ENCODE assay signal across 8 cellular contexts in the genomic region with DNA sequence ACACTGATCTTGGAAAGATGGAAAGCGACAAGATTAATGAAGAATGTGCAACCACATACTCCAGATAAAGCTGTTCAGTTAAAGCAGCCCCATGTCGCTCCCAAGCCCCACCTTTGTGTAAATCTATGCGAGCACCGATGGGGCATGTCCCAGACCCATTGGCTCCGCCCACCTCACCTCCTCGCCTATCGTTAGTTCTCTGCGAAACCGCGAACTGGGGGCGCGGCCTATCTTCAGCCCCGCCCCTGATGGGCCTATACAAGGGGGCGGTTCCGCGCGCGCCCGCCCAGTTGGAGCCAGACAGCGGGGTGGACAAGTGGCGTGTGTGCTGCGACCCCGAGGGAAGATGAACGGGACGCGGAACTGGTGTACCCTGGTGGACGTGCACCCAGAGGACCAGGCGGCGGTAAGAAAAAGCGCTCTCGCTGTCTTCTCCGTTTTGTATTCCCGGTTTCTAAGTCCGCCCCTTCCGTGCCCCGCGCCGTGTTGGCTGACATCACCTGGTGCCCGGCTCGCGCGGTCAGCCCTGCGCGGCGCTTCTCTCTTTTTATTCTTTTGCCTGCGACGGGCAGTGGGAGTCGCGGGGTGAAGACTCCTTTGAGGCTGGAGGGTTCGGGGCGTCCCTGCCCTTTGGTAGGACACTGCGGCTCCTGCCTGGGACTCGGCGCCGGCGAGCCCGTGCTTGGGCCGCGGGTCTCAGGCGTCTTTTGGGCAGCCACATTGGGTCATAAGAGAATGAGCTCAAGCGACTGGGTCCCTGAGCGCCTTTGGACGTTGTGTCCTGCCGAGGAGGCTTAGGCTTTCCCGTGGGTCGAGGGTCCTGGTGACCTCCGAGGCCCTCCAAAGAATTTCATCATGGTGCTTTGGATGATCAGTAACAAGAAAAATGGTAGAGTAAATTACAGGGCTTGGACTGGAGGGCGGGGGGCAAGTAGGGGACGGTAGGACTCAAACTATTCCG. TPM values are rescaled to one million over a fixed set of nuclear protein-coding genes. Genes with fewer than 3 reads are reported as not detected.
A peak's percentile ranks its signal among the peaks of the same experiment; 100 is the strongest.
DNase-seq lines count a peak whose midpoint lies in the region; ATAC-seq, FAIRE-seq and TF ChIP-seq lines count a peak whose summit lies in the region.

A gene with protein sequence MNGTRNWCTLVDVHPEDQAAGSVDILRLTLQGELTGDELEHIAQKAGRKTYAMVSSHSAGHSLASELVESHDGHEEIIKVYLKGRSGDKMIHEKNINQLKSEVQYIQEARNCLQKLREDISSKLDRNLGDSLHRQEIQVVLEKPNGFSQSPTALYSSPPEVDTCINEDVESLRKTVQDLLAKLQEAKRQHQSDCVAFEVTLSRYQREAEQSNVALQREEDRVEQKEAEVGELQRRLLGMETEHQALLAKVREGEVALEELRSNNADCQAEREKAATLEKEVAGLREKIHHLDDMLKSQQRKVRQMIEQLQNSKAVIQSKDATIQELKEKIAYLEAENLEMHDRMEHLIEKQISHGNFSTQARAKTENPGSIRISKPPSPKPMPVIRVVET (plus strand): TSS at position 289 of the 961 bp plus-strand sequence. CDS start 58 bp downstream, at position 347.

- H3K79me2 ChIP-seq in endothelial cell of umbilical vein (ENCODE audit: control insufficient read depth, insufficient read depth, low read length) = no peaks in the 10 kb centered on the region

- peak within 1 kb of the TSS; percentile 95 for H3K4me3 Mint-ChIP-seq in CD8-positive, alpha-beta T cell

- peak within 1 kb of the TSS; percentile 29 for H3K27ac ChIP-seq in CD8-positive, alpha-beta T cell (ENCODE audit: low read depth, low read length)
- peak within 1 kb of the TSS; percentile 33 for H3K27ac ChIP-seq in endothelial cell of umbilical vein (ENCODE audit: insufficient read depth, low read depth, low read length)

- TF ChIP-seq POLR2A in endothelial cell of umbilical vein (IDR thresholded peaks at IDR 0.05; ENCODE audit: low read depth, low read length) = peak; percentile 97

- peaks cover 21% of the 10 kb centered on the region for H3K4me1 Mint-ChIP-seq in CD8-positive, alpha-beta T cell (ENCODE audit: low read depth)

- DNase-seq in CD8-positive, alpha-beta T cell = peak; percentile 86 to 97 (median 93)
- DNase-seq in HS-27A (ENCODE audit: low read depth) (peak; percentile 90), NOMO-1 (lab: John Stamatoyannopoulos, UW; ENCODE audit: unreplicated experiment in 2 of 2) (peak; percentile 86 to 94), endothelial cell of umbilical vein (ENCODE audit: low read depth, low spot score) (peak; percentile 92), middle frontal gyrus (ENCODE audit: extremely low spot score, low spot score) (peak; percentile 78)
- peak; percentile 95 for DNase-seq in activated CD8-positive, alpha-beta memory T cell treated with anti-CD3 and anti-CD28 coated beads, Interleukin-2, amount 50 U/mL, for 4 hours
- peak; percentile 92 to 93 for DNase-seq in stimulated activated CD8-positive, alpha-beta memory T cell treated with anti-CD3 and anti-CD28 coated beads, Interleukin-2, amount 100 ng/mL, for 48 hours (ENCODE audit: low read depth in 2 of 2)

- peak within 1 kb of the TSS; percentile 82 for H3K27ac Mint-ChIP-seq in CD8-positive, alpha-beta T cell

- no peaks in the 10 kb centered on the region for H3K36me3 ChIP-seq in CD8-positive, alpha-beta T cell (ENCODE audit: insufficient read depth, low read length)
- no peaks in the 10 kb centered on the region for H3K36me3 ChIP-seq in endothelial cell of umbilical vein (ENCODE audit: control insufficient read depth in 2 of 2, extremely low read depth in 1 of 2, insufficient read depth in 2 of 2, low read length in 2 of 2)

- peak; percentile 99 for ATAC-seq in CD8-positive, alpha-beta T cell
- ATAC-seq in GM19467 (IDR thresholded peaks at IDR 0.05; ENCODE audit: unreplicated experiment) = peak; percentile 94

- H2AFZ ChIP-seq in endothelial cell of umbilical vein (ENCODE audit: low read depth, low read length) = peak within 1 kb of the TSS; percentile 95

- H3K4me2 ChIP-seq in endothelial cell of umbilical vein (ENCODE audit: insufficient read depth, low read length) = peak within 1 kb of the TSS; percentile 93

- CTCF ChIA-PET in CD8-positive, alpha-beta T cell (lab: Charles Lee) = interaction anchor here (0.9 kb wide), 1 partner anchor 194 kb away, joined by 3 read pairs; no protein-coding TSS in a partner anchor
- CTCF ChIA-PET in endothelial cell of umbilical vein (lab: Charles Lee) = interaction anchor here (0.7 to 1.8 kb wide), 6 partner anchors 11 to 296 kb away, joined by 3 to 6 read pairs (median 4); no protein-coding TSS in a partner anchor

- no peak for TF ChIP-seq CTCF in CD8-positive, alpha-beta T cell (IDR thresholded peaks at IDR 0.05)
- TF ChIP-seq CTCF in endothelial cell of umbilical vein (IDR thresholded peaks at IDR 0.05; ENCODE audit: extremely low read depth in 1 of 2, insufficient read depth in 1 of 2, low read depth in 1 of 2, low read length in 2 of 2) = no peak

- peaks cover 6% of the 10 kb centered on the region for H3K36me3 Mint-ChIP-seq in CD8-positive, alpha-beta T cell

- intact Hi-C loops in CD8-positive, alpha-beta T cell (cut with DNase I, micrococcal nuclease) = loop anchor here (1.0 to 5.0 kb wide), 8 partner anchors 29 to 297 kb away; a partner anchor contains a TSS
- intact Hi-C loops in endothelial cell of umbilical vein (cut with micrococcal nuclease) = loop anchor here (2.0 to 5.0 kb wide), 4 partner anchors 52 to 96 kb away; a partner anchor contains a TSS

- H3K27me3 Mint-ChIP-seq in CD8-positive, alpha-beta T cell (ENCODE audit: low read depth) = no peaks in the 10 kb centered on the region

- dilution Hi-C loops in endothelial cell of umbilical vein (cut with MboI; ENCODE audit: extremely low pct_ligation_motif_present, low sequenced_read_pairs) = no loop called here

- FAIRE-seq in endothelial cell of umbilical vein (lab: Jason Lieb, UNC) = peak; percentile 94

- no peaks in the 10 kb centered on the region for H3K9me3 Mint-ChIP-seq in CD8-positive, alpha-beta T cell

- H3K4me3 ChIP-seq in CD8-positive, alpha-beta T cell (ENCODE audit: low read depth, low read length) = peak within 1 kb of the TSS; percentile 74
- H3K4me3 ChIP-seq in endothelial cell of umbilical vein (replicated peaks in 1 of 3; ENCODE audit: insufficient read depth in 1 of 3, low read depth in 1 of 3, low read length in 3 of 3) = peak within 1 kb of the TSS; percentile 76 to 81 (median 78)

- H3K9ac ChIP-seq in endothelial cell of umbilical vein (replicated peaks; ENCODE audit: extremely low read depth, insufficient read depth, low read length) = peak within 1 kb of the TSS; percentile 66

- no peaks in the 10 kb centered on the region for H4K20me1 ChIP-seq in endothelial cell of umbilical vein (replicated peaks; ENCODE audit: control insufficient read depth, extremely low read depth, insufficient read depth, low read length)

- no peaks in the 10 kb centered on the region for H3K9me3 ChIP-seq in CD8-positive, alpha-beta T cell (ENCODE audit: low read length)
- no peaks in the 10 kb centered on the region for H3K9me3 ChIP-seq in endothelial cell of umbilical vein (replicated peaks; ENCODE audit: control insufficient read depth, insufficient read depth, low read length)

- POLR2A ChIA-PET in CD8-positive, alpha-beta T cell (lab: Charles Lee) = interaction anchor here (2.7 kb wide), 1 partner anchor 29 kb away, joined by 12 read pairs; a partner anchor contains a TSS
- POLR2A ChIA-PET in endothelial cell of umbilical vein (lab: Charles Lee) = interaction anchor here (0.6 to 1.4 kb wide), 5 partner anchors 35 to 288 kb away, joined by 3 to 7 read pairs (median 3); a partner anchor contains a TSS

- no peaks in the 10 kb centered on the region for H3K9me1 ChIP-seq in endothelial cell of umbilical vein (replicated peaks; ENCODE audit: control insufficient read depth, extremely low read depth, insufficient read depth, low read length)

- peaks cover 4% of the 10 kb centered on the region for H3K27me3 ChIP-seq in CD8-positive, alpha-beta T cell (ENCODE audit: insufficient read depth, low read length)
- H3K27me3 ChIP-seq in endothelial cell of umbilical vein (ENCODE audit: control insufficient read depth in 2 of 2, insufficient read depth in 2 of 2, low read length in 2 of 2) = no peaks in the 10 kb centered on the region

- TSS peak; percentile 46 for BruUV-seq in endothelial cell of umbilical vein (replicated peaks; lab: Mats Ljungman, UMichigan)

- peaks cover 14% of the 10 kb centered on the region for H3K4me1 ChIP-seq in CD8-positive, alpha-beta T cell (ENCODE audit: insufficient read depth, low read length)
- peaks cover 11% of the 10 kb centered on the region for H3K4me1 ChIP-seq in endothelial cell of umbilical vein (ENCODE audit: control insufficient read depth, extremely low read depth, insufficient read depth, low read length)

TF ChIP-seq in endothelial cell of umbilical vein, 7 proteins besides CTCF, POLR2A, EP300 and RAD21:
- TF ChIP-seq GATA2 (IDR thresholded peaks at IDR 0.05; ENCODE audit: insufficient read depth, insufficient read length, low read depth, low read length) = no peak
- TF ChIP-seq EZH2 (IDR thresholded peaks at IDR 0.05; ENCODE audit: borderline replicate concordance, low read depth, low read length, severe bottlenecking) = no peak
- TF ChIP-seq POLR2AphosphoS5 (IDR thresholded peaks at IDR 0.05; ENCODE audit: insufficient read depth, low read depth, low read length) = peak; percentile 90

RNA-seq across cellular contexts. Expression of the gene that starts here (rescaled TPM):
- total RNA-seq in CD8-positive, alpha-beta T cell = 1 to 10 TPM; 8.5 TPM
- total RNA-seq in endothelial cell of umbilical vein = 4.3 TPM in 2 replicates
- 4.3 and 5.1 TPM in 2 replicates for polyA plus RNA-seq in endothelial cell of umbilical vein
- 4.4 and 4.6 TPM in 2 replicates for polyA plus RNA-seq in endothelial cell of umbilical vein (2011; cell fraction: cytosol; rRNA removed)
- 8.9 and 9.7 TPM in 2 replicates for polyA plus RNA-seq in endothelial cell of umbilical vein (2011; cell fraction: nucleus; rRNA removed)
- polyA plus RNA-seq in endothelial cell of umbilical vein (2012) = 5.7 and 5.9 TPM in 2 replicates
- polyA minus RNA-seq in endothelial cell of umbilical vein = 4.8 and 7.9 TPM in 2 replicates
- polyA minus RNA-seq in endothelial cell of umbilical vein (2011; cell fraction: cytosol; rRNA and poly(A)+ RNA removed) = 10.9 TPM
- 6.7 and 10.9 TPM in 2 replicates for polyA minus RNA-seq in endothelial cell of umbilical vein (2011; cell fraction: nucleus; rRNA and poly(A)+ RNA removed)

Comparison
In these comparisons a context has a peak if more than half of its experiments do, and no peak if none do; other contexts are left out.
1. Peak in every context shown above with its lines: DNase-seq, ATAC-seq, H3K4me3 ChIP-seq and H3K27ac ChIP-seq.